ENCODE assay signal across 8 cellular contexts in genomic region chr9:129496187-129497063, GRCh38.
A peak's percentile ranks its signal among the peaks of the same experiment; 100 is the strongest.
DNase-seq lines count a peak whose midpoint lies in the region; ATAC-seq, FAIRE-seq and TF ChIP-seq lines count a peak whose summit lies in the region.

No MANE protein-coding gene starts in this region.

- FAIRE-seq in H54 (lab: Jason Lieb, UNC): no peak

- TF ChIP-seq POLR2A in H54 (IDR thresholded peaks at IDR 0.05; ENCODE audit: low read depth, low read length): peak; percentile 17; the same call in 1 of the 2 replicates

- DNase-seq in H54 (ENCODE audit: insufficient read length, low spot score) (no peak), NCI-H748 (lab: John Stamatoyannopoulos, UW; ENCODE audit: unreplicated experiment) (peak; percentile 89), lower lobe of right lung (peak; percentile 95), GM19238 (ENCODE audit: insufficient read length, low spot score) (no peak)
- DNase-seq in activated CD8-positive, alpha-beta memory T cell treated with anti-CD3 and anti-CD28 coated beads for 24 hours: peak; percentile 93
- peak; percentile 90 for DNase-seq in stimulated activated CD4-positive, alpha-beta T cell treated with anti-CD3 and anti-CD28 coated beads, Interleukin-4, amount 100 ng/mL, for 1 hour

- H3K27ac ChIP-seq in 22Rv1: peak overlapping the region; percentile 100
- H3K27ac ChIP-seq in ectodermal cell (ENCODE audit: insufficient read depth, low read depth, low read length, poor library complexity, severe bottlenecking): peak overlapping the region; percentile 61
- H3K27ac ChIP-seq in lower lobe of right lung: peak overlapping the region; percentile 97

- WGBS in ectodermal cell, 2 experiments: 1% methylated on average over 57 of the region's 57 CpGs

- intact Hi-C loops in lower lobe of right lung (cut with DNase I): no loop called here

- H3K4me1 ChIP-seq in ectodermal cell (ENCODE audit: control insufficient read depth, insufficient read depth, low read length) (peaks cover 63% of the 10 kb centered on the region), lower lobe of right lung (peaks cover 65% of the 10 kb centered on the region)

- H3K4me3 ChIP-seq in ectodermal cell (ENCODE audit: insufficient read depth, low read depth, low read length) (peak overlapping the region; percentile 30), lower lobe of right lung (peak overlapping the region; percentile 84)

- H3K36me3 ChIP-seq in ectodermal cell (ENCODE audit: control insufficient read depth, insufficient read depth, low read length) (no peaks in the 10 kb centered on the region), lower lobe of right lung (peaks cover 24% of the 10 kb centered on the region)

- TF ChIP-seq CTCF in 22Rv1 (IDR thresholded peaks at IDR 0.05) (no peak), lower lobe of right lung (IDR thresholded peaks at IDR 0.05) (no peak)

- peaks cover 5% of the 10 kb centered on the region for H3K27me3 ChIP-seq in ectodermal cell (ENCODE audit: control insufficient read depth, insufficient read depth, low read length, poor library complexity, severe bottlenecking)
- no peaks in the 10 kb centered on the region for H3K27me3 ChIP-seq in lower lobe of right lung (ENCODE audit: low read depth)

- H3K9me3 ChIP-seq in ectodermal cell (ENCODE audit: control insufficient read depth, low read length) (no peaks in the 10 kb centered on the region), lower lobe of right lung (no peaks in the 10 kb centered on the region)

- peak; percentile 83 to 84 for ATAC-seq in lower lobe of right lung

Comparison
In these comparisons a context has a peak if more than half of its experiments do, and no peak if none do; other contexts are left out.
1. DNase-seq: peak in NCI-H748 (single experiment), activated CD8-positive, alpha-beta memory T cell treated with anti-CD3 and anti-CD28 coated beads for 24 hours (single experiment), lower lobe of right lung (single experiment) and stimulated activated CD4-positive, alpha-beta T cell treated with anti-CD3 and anti-CD28 coated beads, Interleukin-4, amount 100 ng/mL, for 1 hour (single experiment); none in H54 (single experiment) and GM19238 (single experiment).
2. Peak in every context shown above with its lines, with median percentiles within 50 percentile points of each other: H3K27ac ChIP-seq.